Comparison of ENCODE assay signal across 8 cellular contexts in genomic region chr10:71727429-71728217, GRCh38. TPM values are rescaled to one million over a fixed set of nuclear protein-coding genes. Genes with fewer than 3 reads are reported as not detected.
DNase-seq lines count a peak whose midpoint lies in the region; ATAC-seq lines count a peak whose summit lies in the region.

No MANE protein-coding gene starts in this region.

- 46% methylated on average over 12 of the region's 12 CpGs for WGBS in right cardiac atrium

- H3K4me1 ChIP-seq in right cardiac atrium (ENCODE audit: control insufficient read depth, insufficient read depth, low read length), result peaks cover 12% of the 10 kb centered on the region

- H3K27me3 ChIP-seq in right cardiac atrium (ENCODE audit: control insufficient read depth, insufficient read depth), result no peaks in the 10 kb centered on the region

- DNase-seq in NCI-H345 (lab: John Stamatoyannopoulos, UW) (peak; percentile 2), NCI-H345 treated with DMSO at 0.1 percent for 48 hours (lab: John Stamatoyannopoulos, UW; ENCODE audit: unreplicated experiment) (no peak), NOMO-1 treated with dmso at 0.1 percent for 144 hours (lab: John Stamatoyannopoulos, UW; ENCODE audit: unreplicated experiment) (peak; percentile 95), right cardiac atrium (peak; percentile 64 to 84 (median 82)), GOT3 (lab: John Stamatoyannopoulos, UW) (no peak)
- peak; percentile 44 for DNase-seq in activated T-helper 9 cell treated with anti-CD3 and anti-CD28 coated beads, Interleukin-2, amount 50 U/mL, for 16 hours (ENCODE audit: low read depth)
- peak; percentile 34 to 71 (median 40) for DNase-seq in stimulated activated CD4-positive, alpha-beta T cell treated with anti-CD3 and anti-CD28 coated beads, TNF-alpha, amount 100 ng/mL, for 24 hours (ENCODE audit: low read depth in 3 of 3)

- intact Hi-C loops in right cardiac atrium (cut with DNase I), result no loop called here

- ATAC-seq in HG02970 (IDR thresholded peaks at IDR 0.05; ENCODE audit: low FRiP score, unreplicated experiment), result peak; percentile 48
- peak; percentile 51 to 56 for ATAC-seq in right cardiac atrium

- H3K27ac ChIP-seq in right cardiac atrium (ENCODE audit: low read length), result peak overlapping the region; percentile 81

- no peaks in the 10 kb centered on the region for H3K9me3 ChIP-seq in right cardiac atrium (ENCODE audit: control insufficient read depth, low read length)

- no peak overlapping the region for H3K4me3 ChIP-seq in right cardiac atrium (ENCODE audit: low read length)

RNA-seq across cellular contexts. Expression of gene C10orf105, which starts 8.0 kb away (rescaled TPM):
- total RNA-seq in right cardiac atrium, result under 1 TPM in 3 of 4 donors, not detected in 1; 0.14 to 0.36 (median 0.24) TPM
- polyA plus RNA-seq in right cardiac atrium, result 0.09 TPM

RNA-seq across cellular contexts. Expression of gene VSIR, which starts 45.7 kb away (rescaled TPM):
- 10 to 100 TPM; 29.3 to 55.1 (median 34.4) TPM for total RNA-seq in right cardiac atrium
- 36.8 TPM for polyA plus RNA-seq in right cardiac atrium

Comparison
In these comparisons a context has a peak if more than half of its experiments do, and no peak if none do; other contexts are left out.
1. DNase-seq: peak in NCI-H345 (single experiment), NOMO-1 treated with dmso at 0.1 percent for 144 hours (single experiment), activated T-helper 9 cell treated with anti-CD3 and anti-CD28 coated beads, Interleukin-2, amount 50 U/mL, for 16 hours (single experiment), right cardiac atrium (3 of 3) and stimulated activated CD4-positive, alpha-beta T cell treated with anti-CD3 and anti-CD28 coated beads, TNF-alpha, amount 100 ng/mL, for 24 hours (3 of 3); none in NCI-H345 treated with DMSO at 0.1 percent for 48 hours (single experiment) and GOT3 (single experiment).